Comparison of ENCODE assay signal across 11 cellular contexts in the genomic region with DNA sequence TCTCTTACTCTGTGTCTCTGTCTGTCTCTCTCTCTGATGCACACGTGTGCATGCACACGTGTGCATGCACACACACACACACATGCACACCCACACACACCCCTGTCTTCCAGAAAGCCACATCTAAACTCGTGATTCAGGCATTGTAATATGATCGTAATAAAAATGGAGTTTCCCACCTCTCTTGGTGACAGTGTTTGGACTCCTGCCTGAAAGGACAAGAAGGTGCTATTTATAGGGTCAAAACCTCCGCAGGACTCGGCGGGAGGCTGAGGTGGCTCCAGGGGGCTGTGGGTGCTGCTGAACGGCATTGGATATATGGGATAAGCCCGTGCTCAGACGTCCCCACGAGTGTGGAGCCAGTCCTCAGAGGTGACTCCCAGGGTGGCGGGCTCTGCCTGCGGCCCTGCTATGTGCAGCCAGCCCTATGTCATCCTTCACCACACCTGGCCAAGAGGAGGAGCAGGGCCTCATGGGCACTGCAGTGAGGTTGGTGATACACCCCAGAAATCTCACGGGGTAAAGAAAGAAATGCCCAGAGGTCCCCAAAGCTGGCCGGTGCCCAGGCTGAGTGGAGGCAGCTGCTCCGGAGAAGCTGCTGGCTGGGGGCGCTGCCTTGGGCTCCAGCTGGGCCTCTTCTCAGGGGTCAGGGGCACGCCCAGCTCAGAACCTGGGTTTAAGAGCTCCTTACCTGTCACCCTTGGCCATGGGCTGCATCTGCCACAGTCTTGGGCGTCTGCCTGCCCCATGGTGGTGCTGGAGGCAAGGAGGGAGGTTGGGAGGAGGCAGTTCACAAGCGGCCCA. TPM values are rescaled to one million over a fixed set of nuclear protein-coding genes. Genes with fewer than 3 reads are reported as not detected.
DNase-seq lines count a peak whose midpoint lies in the region; ATAC-seq and TF ChIP-seq lines count a peak whose summit lies in the region.
"Had no signal": no experiment of that assay in that cellular context is flagged by ENCODE, and none has a peak within 500 bp of the region (broad histone marks: within the 10 kb centered on the region; RNA-seq: fewer than 3 reads in every experiment).

No MANE protein-coding gene starts in this region.

- H3K79me2 ChIP-seq in hepatocyte: no peaks in the 10 kb centered on the region

- H3K4me3 Mint-ChIP-seq in activated T-helper 17 cell treated with anti-CD3 and anti-CD28 coated beads, Interleukin-2, amount 50 U/mL, for 72 hours: peak overlapping the region; percentile 70
- peak overlapping the region; percentile 66 to 71 for H3K4me3 Mint-ChIP-seq in stimulated activated naive CD8-positive, alpha-beta T cell treated with anti-CD3 and anti-CD28 coated beads, Interleukin-15, amount 100 ng/mL, for 72 hours
- no peak overlapping the region for H3K4me3 Mint-ChIP-seq in stimulated activated memory B cell treated with anti-CD40 and anti-IgM and Interleukin-4, amounts not matched to agents 10 μg/mL and 1 μg/mL and 100 μg/mL, for 72 hours
- H3K4me3 Mint-ChIP-seq: memory B cell had no signal

- peak overlapping the region; percentile 38 for H3K27ac Mint-ChIP-seq in activated T-helper 17 cell treated with anti-CD3 and anti-CD28 coated beads, Interleukin-2, amount 50 U/mL, for 72 hours
- H3K27ac Mint-ChIP-seq in stimulated activated naive CD8-positive, alpha-beta T cell treated with anti-CD3 and anti-CD28 coated beads, Interleukin-15, amount 100 ng/mL, for 72 hours: peak overlapping the region; percentile 15 to 30
- H3K27ac Mint-ChIP-seq in stimulated activated memory B cell treated with anti-CD40 and anti-IgM and Interleukin-4, amounts not matched to agents 10 μg/mL and 1 μg/mL and 100 μg/mL, for 72 hours: no peak overlapping the region
- H3K27ac Mint-ChIP-seq: memory B cell had no signal

- H3K27me3 Mint-ChIP-seq in activated T-helper 17 cell treated with anti-CD3 and anti-CD28 coated beads, Interleukin-2, amount 50 U/mL, for 72 hours: peaks cover 12% of the 10 kb centered on the region
- peaks cover 16% of the 10 kb centered on the region for H3K27me3 Mint-ChIP-seq in stimulated activated naive CD8-positive, alpha-beta T cell treated with anti-CD3 and anti-CD28 coated beads, Interleukin-15, amount 100 ng/mL, for 72 hours
- peaks cover 47% of the 10 kb centered on the region for H3K27me3 Mint-ChIP-seq in stimulated activated memory B cell treated with anti-CD40 and anti-IgM and Interleukin-4, amounts not matched to agents 10 μg/mL and 1 μg/mL and 100 μg/mL, for 72 hours

- peak; percentile 42 for ATAC-seq in activated T-helper 17 cell treated with anti-CD3 and anti-CD28 coated beads, Interleukin-2, amount 50 U/mL, for 72 hours (replicated peaks)
- ATAC-seq in stimulated activated naive CD8-positive, alpha-beta T cell treated with anti-CD3 and anti-CD28 coated beads, Interleukin-15, amount 100 ng/mL, for 72 hours: peak; percentile 21
- no peak for ATAC-seq in stimulated activated memory B cell treated with anti-CD40 and anti-IgM and Interleukin-4, amounts not matched to agents 10 μg/mL and 1 μg/mL and 100 μg/mL, for 72 hours

- DNase-seq in NCI-H1092 treated with DMSO at 0.1 percent for 48 hours (lab: John Stamatoyannopoulos, UW) (peak; percentile 35), NCI-H1092 (lab: John Stamatoyannopoulos, UW) (no peak), hepatocyte (ENCODE audit: low spot score) (no peak), amniotic stem cell (lab: John Stamatoyannopoulos, UW) (no peak), GM13976 (ENCODE audit: low spot score) (no peak)
- DNase-seq in stimulated activated naive CD8-positive, alpha-beta T cell treated with anti-CD3 and anti-CD28 coated beads, Interleukin-15, amount 100 ng/mL, for 72 hours: no peak

- H3K36me3 ChIP-seq in hepatocyte (replicated peaks; ENCODE audit: insufficient read depth, low read depth): no peaks in the 10 kb centered on the region

- no peak overlapping the region for H2AFZ ChIP-seq in hepatocyte

- H3K27me3 ChIP-seq in hepatocyte: peaks cover 54% of the 10 kb centered on the region

- H3K36me3 Mint-ChIP-seq in activated T-helper 17 cell treated with anti-CD3 and anti-CD28 coated beads, Interleukin-2, amount 50 U/mL, for 72 hours (ENCODE audit: low read depth): no peaks in the 10 kb centered on the region
- no peaks in the 10 kb centered on the region for H3K36me3 Mint-ChIP-seq in stimulated activated memory B cell treated with anti-CD40 and anti-IgM and Interleukin-4, amounts not matched to agents 10 μg/mL and 1 μg/mL and 100 μg/mL, for 72 hours
- H3K36me3 Mint-ChIP-seq: memory B cell had no signal

- H3K4me3 ChIP-seq in hepatocyte: no peak overlapping the region

- H3K4me1 ChIP-seq in hepatocyte (ENCODE audit: insufficient read depth): no peaks in the 10 kb centered on the region

- H3K4me2 ChIP-seq in hepatocyte: peak overlapping the region; percentile 61

- H3K4me1 Mint-ChIP-seq in activated T-helper 17 cell treated with anti-CD3 and anti-CD28 coated beads, Interleukin-2, amount 50 U/mL, for 72 hours: peaks cover 5% of the 10 kb centered on the region
- H3K4me1 Mint-ChIP-seq in stimulated activated naive CD8-positive, alpha-beta T cell treated with anti-CD3 and anti-CD28 coated beads, Interleukin-15, amount 100 ng/mL, for 72 hours: peaks cover 48% of the 10 kb centered on the region
- peaks cover 12% of the 10 kb centered on the region for H3K4me1 Mint-ChIP-seq in stimulated activated memory B cell treated with anti-CD40 and anti-IgM and Interleukin-4, amounts not matched to agents 10 μg/mL and 1 μg/mL and 100 μg/mL, for 72 hours

- 74% methylated on average over 20 of the region's 20 CpGs for WGBS in hepatocyte (ENCODE audit: low lambda C conversion rate, missing lambda C conversion rate)

- H4K20me1 ChIP-seq in hepatocyte (ENCODE audit: insufficient read depth, poor library complexity, severe bottlenecking): no peaks in the 10 kb centered on the region

- in situ Hi-C loops in GM13976 (cut with MboI; ENCODE audit: low sequenced_read_pairs, unreplicated experiment): no loop called here

- no peaks in the 10 kb centered on the region for H3K9me3 ChIP-seq in hepatocyte (ENCODE audit: low read depth)
- H3K9me3 ChIP-seq: A549 had no signal

- no peak for TF ChIP-seq CTCF in hepatocyte (IDR thresholded peaks at IDR 0.05; ENCODE audit: poor library complexity)
- TF ChIP-seq CTCF in GM13976 (IDR thresholded peaks at IDR 0.05; ENCODE audit: borderline replicate concordance, control extremely low read depth, extremely low read depth, insufficient read depth, missing control alignments): no peak

- H3K9me2 ChIP-seq in hepatocyte (replicated peaks; ENCODE audit: insufficient read depth): no peaks in the 10 kb centered on the region

- H3K9me3 Mint-ChIP-seq in activated T-helper 17 cell treated with anti-CD3 and anti-CD28 coated beads, Interleukin-2, amount 50 U/mL, for 72 hours: no peaks in the 10 kb centered on the region
- peaks cover 0 to under 1% of the 10 kb centered on the region in 2 donors for H3K9me3 Mint-ChIP-seq in stimulated activated naive CD8-positive, alpha-beta T cell treated with anti-CD3 and anti-CD28 coated beads, Interleukin-15, amount 100 ng/mL, for 72 hours
- no peaks in the 10 kb centered on the region for H3K9me3 Mint-ChIP-seq in stimulated activated memory B cell treated with anti-CD40 and anti-IgM and Interleukin-4, amounts not matched to agents 10 μg/mL and 1 μg/mL and 100 μg/mL, for 72 hours
- H3K9me3 Mint-ChIP-seq: memory B cell had no signal

- H3K27ac ChIP-seq in hepatocyte: no peak overlapping the region

RNA-seq across cellular contexts. Expression of a gene that starts 5.0 kb away (rescaled TPM):
- 1 to 10 TPM; 3.3 to 5.3 TPM for total RNA-seq in activated T-helper 17 cell treated with anti-CD3 and anti-CD28 coated beads, Interleukin-2, amount 50 U/mL, for 72 hours
- 8.7 and 9.0 TPM in 2 replicates for total RNA-seq in hepatocyte
- polyA plus RNA-seq in hepatocyte: 9.8 and 12.5 TPM in 2 replicates

RNA-seq across cellular contexts. Expression of a gene that starts 48.5 kb away (rescaled TPM):
- not detected for total RNA-seq in activated T-helper 17 cell treated with anti-CD3 and anti-CD28 coated beads, Interleukin-2, amount 50 U/mL, for 72 hours
- total RNA-seq in hepatocyte: not detected in 2 replicates
- polyA plus RNA-seq in hepatocyte: not detected in 2 replicates
- total RNA-seq: dermis microvascular lymphatic vessel endothelial cell had no signal
- polyA plus RNA-seq: A549 had no signal
